Comparison of ENCODE assay signal across 2 cellular contexts in genomic region chr11:63670738-63671321, GRCh38.
TF ChIP-seq lines count a peak whose summit lies in the region.

No MANE protein-coding gene starts in this region.

TF ChIP-seq in liver, 16 proteins besides CTCF, POLR2A, EP300 and RAD21:
- TF ChIP-seq REST (IDR thresholded peaks at IDR 0.05): no peak
- no peak for TF ChIP-seq NR2F2 (IDR thresholded peaks at IDR 0.05)
- TF ChIP-seq HNF4A (conservative IDR thresholded peaks at IDR 0.05): no peak
- no peak for TF ChIP-seq ATF3 (IDR thresholded peaks at IDR 0.05)
- no peak for TF ChIP-seq TAF1 (conservative IDR thresholded peaks at IDR 0.05)
- no peak for TF ChIP-seq MAX (IDR thresholded peaks at IDR 0.05)
- no peak for TF ChIP-seq SP1 (IDR thresholded peaks at IDR 0.05)
- TF ChIP-seq HNF4G (IDR thresholded peaks at IDR 0.05): no peak

TF ChIP-seq in HepG2, 621 proteins besides CTCF, POLR2A, EP300 and RAD21:
- TF ChIP-seq SETDB1 (CRISPR knock-in tag; IDR thresholded peaks at IDR 0.05; ENCODE audit: borderline replicate concordance) (no peak), FOXJ3 (CRISPR knock-in tag; IDR thresholded peaks at IDR 0.05; ENCODE audit: borderline replicate concordance) (no peak), MBD4 (IDR thresholded peaks at IDR 0.05; ENCODE audit: borderline replicate concordance, low read length) (no peak), ZNF44 (CRISPR knock-in tag; IDR thresholded peaks at IDR 0.05) (no peak), ZNF142 (CRISPR knock-in tag; IDR thresholded peaks at IDR 0.05) (no peak), HCFC1 (IDR thresholded peaks at IDR 0.05; ENCODE audit: low read depth, low read length) (no peak), ZSCAN29 (CRISPR knock-in tag; conservative IDR thresholded peaks at IDR 0.05) (no peak), ZNF333 (CRISPR knock-in tag; IDR thresholded peaks at IDR 0.05; ENCODE audit: borderline replicate concordance) (no peak), JDP2 (CRISPR knock-in tag; IDR thresholded peaks at IDR 0.05; ENCODE audit: borderline replicate concordance) (no peak), WIZ (CRISPR knock-in tag; IDR thresholded peaks at IDR 0.05) (no peak), TFDP1 (CRISPR knock-in tag; IDR thresholded peaks at IDR 0.05; ENCODE audit: borderline replicate concordance) (no peak), GATAD1 (CRISPR knock-in tag; IDR thresholded peaks at IDR 0.05) (no peak)
